In the genomic region with DNA sequence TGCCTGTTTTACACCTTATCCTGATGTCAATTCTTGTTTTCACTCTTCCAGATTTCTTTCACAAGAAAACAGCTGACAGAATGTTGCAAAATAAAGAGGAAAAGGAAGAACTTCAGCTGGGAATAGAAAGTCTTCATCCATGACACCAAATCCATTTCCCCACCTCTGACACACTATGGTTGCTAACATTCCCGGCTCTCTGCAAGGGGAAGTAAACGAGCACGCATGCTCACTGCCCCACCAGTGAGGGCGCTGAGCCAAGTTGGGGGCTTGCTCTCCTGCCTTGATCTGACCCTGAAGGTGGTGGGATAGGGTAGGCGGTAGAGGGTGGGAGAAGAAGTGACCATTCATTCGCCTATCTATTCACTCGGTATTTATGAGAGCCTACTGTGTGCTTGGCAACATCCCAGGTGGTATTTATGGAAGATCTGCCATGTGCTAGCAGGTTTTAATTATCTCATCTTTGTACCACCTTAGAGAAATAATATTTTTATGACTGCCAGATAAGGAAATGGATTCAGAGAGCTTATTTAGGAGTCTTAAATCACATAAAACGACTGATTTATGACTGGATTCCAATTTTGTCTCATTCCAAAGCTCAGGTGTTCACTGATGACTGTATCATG, we compare ENCODE assay signal across 1 cellular context.
A peak's percentile ranks its signal among the peaks of the same experiment; 100 is the strongest.
TF ChIP-seq lines count a peak whose summit lies in the region.

No MANE protein-coding gene starts in this region.

TF ChIP-seq in HEK293, 187 proteins besides CTCF, POLR2A, EP300 and RAD21 (continued from another document):
- TF ChIP-seq EGR2 (tag by site-specific recombination; IDR thresholded peaks at IDR 0.05; ENCODE audit: low read depth), result peak; percentile 49
- 0 out of 2 replicates have a peak, but pooled peaks have one; percentile 53 for TF ChIP-seq ZSCAN30 (tag by site-specific recombination; IDR thresholded peaks at IDR 0.05)
- no peak for TF ChIP-seq ZNF558 (tag by site-specific recombination; IDR thresholded peaks at IDR 0.05)
- TF ChIP-seq ZBTB21 (tag by site-specific recombination; IDR thresholded peaks at IDR 0.05), result no peak
- peak; percentile 69; the same call in 1 of the 2 replicates for TF ChIP-seq ZNF843 (tag by site-specific recombination; IDR thresholded peaks at IDR 0.05)
- 0 out of 2 replicates have a peak, but pooled peaks have one; percentile 37 for TF ChIP-seq ZNF24 (tag by site-specific recombination; IDR thresholded peaks at IDR 0.05)
- no peak for TF ChIP-seq SP2 (tag by site-specific recombination; IDR thresholded peaks at IDR 0.05)
- TF ChIP-seq ZNF561 (tag by site-specific recombination; IDR thresholded peaks at IDR 0.05; ENCODE audit: borderline replicate concordance), result peak; percentile 73; the same call in 1 of the 2 replicates
- 0 out of 2 replicates have a peak, but pooled peaks have one; percentile 62 for TF ChIP-seq BCL11A (tag by site-specific recombination; IDR thresholded peaks at IDR 0.05; ENCODE audit: low read depth)
- TF ChIP-seq, protein P1, sequence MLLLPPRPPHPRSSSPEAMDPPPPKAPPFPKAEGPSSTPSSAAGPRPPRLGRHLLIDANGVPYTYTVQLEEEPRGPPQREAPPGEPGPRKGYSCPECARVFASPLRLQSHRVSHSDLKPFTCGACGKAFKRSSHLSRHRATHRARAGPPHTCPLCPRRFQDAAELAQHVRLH (tag by site-specific recombination; IDR thresholded peaks at IDR 0.05), result peak; percentile 64; the same call in 1 of the 2 replicates
- TF ChIP-seq, protein P2, sequence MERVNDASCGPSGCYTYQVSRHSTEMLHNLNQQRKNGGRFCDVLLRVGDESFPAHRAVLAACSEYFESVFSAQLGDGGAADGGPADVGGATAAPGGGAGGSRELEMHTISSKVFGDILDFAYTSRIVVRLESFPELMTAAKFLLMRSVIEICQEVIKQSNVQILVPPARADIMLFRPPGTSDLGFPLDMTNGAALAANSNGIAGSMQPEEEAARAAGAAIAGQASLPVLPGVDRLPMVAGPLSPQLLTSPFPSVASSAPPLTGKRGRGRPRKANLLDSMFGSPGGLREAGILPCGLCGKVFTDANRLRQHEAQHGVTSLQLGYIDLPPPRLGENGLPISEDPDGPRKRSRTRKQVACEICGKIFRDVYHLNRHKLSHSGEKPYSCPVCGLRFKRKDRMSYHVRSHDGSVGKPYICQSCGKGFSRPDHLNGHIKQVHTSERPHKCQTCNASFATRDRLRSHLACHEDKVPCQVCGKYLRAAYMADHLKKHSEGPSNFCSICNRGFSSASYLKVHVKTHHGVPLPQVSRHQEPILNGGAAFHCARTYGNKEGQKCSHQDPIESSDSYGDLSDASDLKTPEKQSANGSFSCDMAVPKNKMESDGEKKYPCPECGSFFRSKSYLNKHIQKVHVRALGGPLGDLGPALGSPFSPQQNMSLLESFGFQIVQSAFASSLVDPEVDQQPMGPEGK (tag by site-specific recombination; IDR thresholded peaks at IDR 0.05), result peak; percentile 27; the same call in 1 of the 2 replicates
- no peak for TF ChIP-seq SETDB1 (IDR thresholded peaks at IDR 0.05; ENCODE audit: insufficient read length, low read length)
- peak; percentile 67 for TF ChIP-seq ZFHX2 (tag by site-specific recombination; conservative IDR thresholded peaks at IDR 0.05)
- TF ChIP-seq, protein P3, sequence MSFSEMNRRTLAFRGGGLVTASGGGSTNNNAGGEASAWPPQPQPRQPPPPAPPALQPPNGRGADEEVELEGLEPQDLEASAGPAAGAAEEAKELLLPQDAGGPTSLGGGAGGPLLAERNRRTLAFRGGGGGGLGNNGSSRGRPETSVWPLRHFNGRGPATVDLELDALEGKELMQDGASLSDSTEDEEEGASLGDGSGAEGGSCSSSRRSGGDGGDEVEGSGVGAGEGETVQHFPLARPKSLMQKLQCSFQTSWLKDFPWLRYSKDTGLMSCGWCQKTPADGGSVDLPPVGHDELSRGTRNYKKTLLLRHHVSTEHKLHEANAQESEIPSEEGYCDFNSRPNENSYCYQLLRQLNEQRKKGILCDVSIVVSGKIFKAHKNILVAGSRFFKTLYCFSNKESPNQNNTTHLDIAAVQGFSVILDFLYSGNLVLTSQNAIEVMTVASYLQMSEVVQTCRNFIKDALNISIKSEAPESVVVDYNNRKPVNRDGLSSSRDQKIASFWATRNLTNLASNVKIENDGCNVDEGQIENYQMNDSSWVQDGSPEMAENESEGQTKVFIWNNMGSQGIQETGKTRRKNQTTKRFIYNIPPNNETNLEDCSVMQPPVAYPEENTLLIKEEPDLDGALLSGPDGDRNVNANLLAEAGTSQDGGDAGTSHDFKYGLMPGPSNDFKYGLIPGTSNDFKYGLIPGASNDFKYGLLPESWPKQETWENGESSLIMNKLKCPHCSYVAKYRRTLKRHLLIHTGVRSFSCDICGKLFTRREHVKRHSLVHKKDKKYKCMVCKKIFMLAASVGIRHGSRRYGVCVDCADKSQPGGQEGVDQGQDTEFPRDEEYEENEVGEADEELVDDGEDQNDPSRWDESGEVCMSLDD (tag by site-specific recombination; IDR thresholded peaks at IDR 0.05), result no peak
- TF ChIP-seq ZNF48 (tag by site-specific recombination; IDR thresholded peaks at IDR 0.05), result no peak
- TF ChIP-seq ZSCAN16 (tag by site-specific recombination; IDR thresholded peaks at IDR 0.05), result no peak
- peak; percentile 64 for TF ChIP-seq ZNF366 (tag by site-specific recombination; conservative IDR thresholded peaks at IDR 0.05)
- TF ChIP-seq SP7 (tag by site-specific recombination; IDR thresholded peaks at IDR 0.05), result no peak
- TF ChIP-seq WT1 (tag by site-specific recombination; IDR thresholded peaks at IDR 0.05), result 0 out of 2 replicates have a peak, but pooled peaks have one; percentile 13
- TF ChIP-seq, protein P4, sequence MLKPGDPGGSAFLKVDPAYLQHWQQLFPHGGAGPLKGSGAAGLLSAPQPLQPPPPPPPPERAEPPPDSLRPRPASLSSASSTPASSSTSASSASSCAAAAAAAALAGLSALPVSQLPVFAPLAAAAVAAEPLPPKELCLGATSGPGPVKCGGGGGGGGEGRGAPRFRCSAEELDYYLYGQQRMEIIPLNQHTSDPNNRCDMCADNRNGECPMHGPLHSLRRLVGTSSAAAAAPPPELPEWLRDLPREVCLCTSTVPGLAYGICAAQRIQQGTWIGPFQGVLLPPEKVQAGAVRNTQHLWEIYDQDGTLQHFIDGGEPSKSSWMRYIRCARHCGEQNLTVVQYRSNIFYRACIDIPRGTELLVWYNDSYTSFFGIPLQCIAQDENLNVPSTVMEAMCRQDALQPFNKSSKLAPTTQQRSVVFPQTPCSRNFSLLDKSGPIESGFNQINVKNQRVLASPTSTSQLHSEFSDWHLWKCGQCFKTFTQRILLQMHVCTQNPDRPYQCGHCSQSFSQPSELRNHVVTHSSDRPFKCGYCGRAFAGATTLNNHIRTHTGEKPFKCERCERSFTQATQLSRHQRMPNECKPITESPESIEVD (tag by site-specific recombination; IDR thresholded peaks at IDR 0.05), result peak; percentile 89
- peak; percentile 73 for TF ChIP-seq IKZF3 (tag by site-specific recombination; IDR thresholded peaks at IDR 0.05)
- peak; percentile 25; the same call in 1 of the 2 replicates for TF ChIP-seq ZNF629 (tag by site-specific recombination; IDR thresholded peaks at IDR 0.05)
- no peak for TF ChIP-seq ZFP41 (tag by site-specific recombination; IDR thresholded peaks at IDR 0.05; ENCODE audit: borderline replicate concordance)
- peak; percentile 58; the same call in 1 of the 2 replicates for TF ChIP-seq ZEB2 (tag by site-specific recombination; IDR thresholded peaks at IDR 0.05)
- TF ChIP-seq KLF10 (tag by site-specific recombination; IDR thresholded peaks at IDR 0.05), result peak; percentile 48; the same call in 1 of the 2 replicates
- TF ChIP-seq, protein P5, sequence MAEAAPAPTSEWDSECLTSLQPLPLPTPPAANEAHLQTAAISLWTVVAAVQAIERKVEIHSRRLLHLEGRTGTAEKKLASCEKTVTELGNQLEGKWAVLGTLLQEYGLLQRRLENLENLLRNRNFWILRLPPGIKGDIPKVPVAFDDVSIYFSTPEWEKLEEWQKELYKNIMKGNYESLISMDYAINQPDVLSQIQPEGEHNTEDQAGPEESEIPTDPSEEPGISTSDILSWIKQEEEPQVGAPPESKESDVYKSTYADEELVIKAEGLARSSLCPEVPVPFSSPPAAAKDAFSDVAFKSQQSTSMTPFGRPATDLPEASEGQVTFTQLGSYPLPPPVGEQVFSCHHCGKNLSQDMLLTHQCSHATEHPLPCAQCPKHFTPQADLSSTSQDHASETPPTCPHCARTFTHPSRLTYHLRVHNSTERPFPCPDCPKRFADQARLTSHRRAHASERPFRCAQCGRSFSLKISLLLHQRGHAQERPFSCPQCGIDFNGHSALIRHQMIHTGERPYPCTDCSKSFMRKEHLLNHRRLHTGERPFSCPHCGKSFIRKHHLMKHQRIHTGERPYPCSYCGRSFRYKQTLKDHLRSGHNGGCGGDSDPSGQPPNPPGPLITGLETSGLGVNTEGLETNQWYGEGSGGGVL (tag by site-specific recombination; IDR thresholded peaks at IDR 0.05), result peak; percentile 27; the same call in 1 of the 2 replicates
- TF ChIP-seq OSR2 (tag by site-specific recombination; IDR thresholded peaks at IDR 0.05), result peak; percentile 67; the same call in 1 of the 2 replicates
TF ChIP-seq in HEK293: peak in this region for 25.
